In the genomic region with DNA sequence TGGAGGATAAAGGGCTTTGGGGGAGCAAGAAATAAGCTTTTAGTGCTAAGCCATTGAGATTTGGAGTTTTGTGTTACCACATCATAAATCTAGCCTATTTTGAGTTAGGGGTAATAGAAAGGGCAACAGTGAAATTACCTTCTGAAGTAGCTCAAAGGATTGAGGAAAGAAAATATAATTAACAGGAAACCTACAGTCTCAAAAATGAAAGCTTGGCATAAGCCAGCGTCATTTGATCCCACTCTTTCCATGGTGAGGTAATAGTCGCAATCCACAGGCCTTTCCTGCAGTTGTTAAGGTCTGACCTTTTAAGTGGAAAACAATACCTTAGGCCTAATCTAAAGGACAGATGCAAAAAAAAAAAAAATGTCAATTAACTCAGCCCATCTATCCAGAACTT, we compare ENCODE assay signal across 1 cellular context.
TF ChIP-seq lines count a peak whose summit lies in the region.

No MANE protein-coding gene starts in this region.

TF ChIP-seq in HepG2, 621 proteins besides CTCF, POLR2A, EP300 and RAD21 (continued from another document):
- no peak for TF ChIP-seq FOXP1 (IDR thresholded peaks at IDR 0.05)
- TF ChIP-seq FOXP1 (CRISPR knock-in tag; IDR thresholded peaks at IDR 0.05), result no peak
